ENCODE assay signal across 8 cellular contexts in genomic region chr1:15430787-15431570, GRCh38. TPM values are rescaled to one million over a fixed set of nuclear protein-coding genes. Genes with fewer than 3 reads are reported as not detected.
DNase-seq lines count a peak whose midpoint lies in the region; ATAC-seq lines count a peak whose summit lies in the region.

No MANE protein-coding gene starts in this region.

- H3K4me1 Mint-ChIP-seq in naive B cell, result peaks cover 0 to 4% (median 0%) of the 10 kb centered on the region in 3 donors

- DNase-seq in NCI-H510A treated with DMSO at 0.1 percent for 48 hours (lab: John Stamatoyannopoulos, UW) (peak; percentile 72), NCI-H510A (lab: John Stamatoyannopoulos, UW) (no peak), NCI-H128 (lab: John Stamatoyannopoulos, UW; ENCODE audit: unreplicated experiment) (peak; percentile 17), epidermal melanocyte (ENCODE audit: insufficient read length, low spot score) (peak; percentile 58), naive B cell (peak; percentile 65)
- DNase-seq in activated CD8-positive, alpha-beta memory T cell treated with anti-CD3 and anti-CD28 coated beads for 48 hours (ENCODE audit: low read depth in 2 of 3, low spot score in 2 of 3), result peak; percentile 34 to 86 (median 80)
- peak; percentile 14 to 79 (median 63) for DNase-seq in stimulated activated naive CD4-positive, alpha-beta T cell (lab: John Stamatoyannopoulos, UW)

- no peaks in the 10 kb centered on the region for H3K9me3 Mint-ChIP-seq in naive B cell

- no peaks in the 10 kb centered on the region for H3K27me3 Mint-ChIP-seq in naive B cell

- H3K4me3 Mint-ChIP-seq in naive B cell, result no peak overlapping the region

- peak overlapping the region in 2 of 6 donors; percentile 86 to 88 for H3K27ac Mint-ChIP-seq in naive B cell

- ATAC-seq in naive B cell (ENCODE audit: low read depth in 2 of 2) (peak; percentile 59 to 65), GM19452 (IDR thresholded peaks at IDR 0.05; ENCODE audit: unreplicated experiment) (no peak)

- H3K36me3 Mint-ChIP-seq in naive B cell, result peaks cover 0 to 8% of the 10 kb centered on the region in 2 donors

RNA-seq across cellular contexts. Expression of gene CTRC, which starts 7.3 kb away (rescaled TPM):
- not detected for polyA plus RNA-seq in naive B cell (ENCODE audit: low read depth in 6 of 6)

RNA-seq across cellular contexts. Expression of gene EFHD2, which starts 21.3 kb away (rescaled TPM):
- polyA plus RNA-seq in naive B cell (ENCODE audit: low read depth in 6 of 6), result 10 to 100 TPM; 34.1 to 49.5 (median 44.3) TPM

RNA-seq across cellular contexts. Expression of gene CELA2A, which starts 25.6 kb away (rescaled TPM):
- not detected for polyA plus RNA-seq in naive B cell (ENCODE audit: low read depth in 6 of 6)

RNA-seq across cellular contexts. Expression of gene CELA2B, which starts 44.9 kb away (rescaled TPM):
- polyA plus RNA-seq in naive B cell (ENCODE audit: low read depth in 6 of 6), result not detected
